In genomic region chr1:17405898-17406759, GRCh38 we compare ENCODE assay signal across 8 cellular contexts. TPM values are rescaled to one million over a fixed set of nuclear protein-coding genes. Genes with fewer than 3 reads are reported as not detected.
DNase-seq lines count a peak whose midpoint lies in the region; ATAC-seq and TF ChIP-seq lines count a peak whose summit lies in the region.

No MANE protein-coding gene starts in this region.

- H3K36me3 Mint-ChIP-seq in activated CD4-positive, alpha-beta memory T cell treated with anti-CD3 and anti-CD28 coated beads for 36 hours: peaks cover 38% of the 10 kb centered on the region

- ATAC-seq in GM18867 (IDR thresholded peaks at IDR 0.05; ENCODE audit: unreplicated experiment): peak; percentile 45
- no peak for ATAC-seq in HG02763 (IDR thresholded peaks at IDR 0.05; ENCODE audit: unreplicated experiment)

- H3K27ac Mint-ChIP-seq in activated CD4-positive, alpha-beta memory T cell treated with anti-CD3 and anti-CD28 coated beads for 36 hours: no peak overlapping the region

- no peaks in the 10 kb centered on the region for H3K27me3 Mint-ChIP-seq in activated CD4-positive, alpha-beta memory T cell treated with anti-CD3 and anti-CD28 coated beads for 36 hours

- DNase-seq in AG09319 (ENCODE audit: extremely low read depth, low read depth) (peak; percentile 14), NCI-H2171 treated with DMSO at 0.1 percent for 48 hours (lab: John Stamatoyannopoulos, UW) (peak; percentile 43), epithelial cell of proximal tubule (ENCODE audit: low read depth) (no peak), myocyte (ENCODE audit: low read depth) (peak; percentile 63), stromal cell of bone marrow (ENCODE audit: low read depth) (peak; percentile 25)
- DNase-seq in activated CD4-positive, alpha-beta memory T cell treated with anti-CD3 and anti-CD28 coated beads for 36 hours: peak; percentile 55

- no peak overlapping the region for H3K4me3 Mint-ChIP-seq in activated CD4-positive, alpha-beta memory T cell treated with anti-CD3 and anti-CD28 coated beads for 36 hours

- no peaks in the 10 kb centered on the region for H3K9me3 Mint-ChIP-seq in activated CD4-positive, alpha-beta memory T cell treated with anti-CD3 and anti-CD28 coated beads for 36 hours

- H3K4me3 ChIP-seq in epithelial cell of proximal tubule (ENCODE audit: low read depth, low read length): no peak overlapping the region

- CTCF ChIA-PET in activated CD4-positive, alpha-beta memory T cell treated with anti-CD3 and anti-CD28 coated beads for 36 hours (lab: Charles Lee): interaction anchor here (0.6 to 1.2 kb wide), 4 partner anchors 20 to 280 kb away, joined by 3 to 4 read pairs (median 3); no protein-coding TSS in a partner anchor

- POLR2A ChIA-PET in activated CD4-positive, alpha-beta memory T cell treated with anti-CD3 and anti-CD28 coated beads for 36 hours (lab: Charles Lee): no interaction called here

- TF ChIP-seq CTCF in AG09319 (IDR thresholded peaks at IDR 0.05; ENCODE audit: low read depth, low read length): peak; percentile 84
- peak; percentile 90 for TF ChIP-seq CTCF in epithelial cell of proximal tubule (conservative IDR thresholded peaks at IDR 0.05; ENCODE audit: low read depth, low read length)

- H3K4me1 Mint-ChIP-seq in activated CD4-positive, alpha-beta memory T cell treated with anti-CD3 and anti-CD28 coated beads for 36 hours (ENCODE audit: low read depth): no peaks in the 10 kb centered on the region

- intact Hi-C loops in activated CD4-positive, alpha-beta memory T cell treated with anti-CD3 and anti-CD28 coated beads for 36 hours (cut with micrococcal nuclease): no loop called here

RNA-seq across cellular contexts. Expression of gene RCC2, which starts 33.3 kb away (rescaled TPM):
- 10 to 100 TPM; 90.6 to 91.0 TPM for total RNA-seq in activated CD4-positive, alpha-beta memory T cell treated with anti-CD3 and anti-CD28 coated beads for 36 hours
- total RNA-seq in epithelial cell of proximal tubule: 106 and 135 TPM in 2 replicates
- total RNA-seq in myocyte: 29.9 and 32.2 TPM in 2 replicates
- polyA plus RNA-seq in myocyte (2012): 55.7 TPM

RNA-seq across cellular contexts. Expression of gene PADI6, which starts 34.1 kb away (rescaled TPM):
- total RNA-seq in activated CD4-positive, alpha-beta memory T cell treated with anti-CD3 and anti-CD28 coated beads for 36 hours: not detected
- total RNA-seq in epithelial cell of proximal tubule: not detected in 2 replicates
- total RNA-seq in myocyte: not detected in 2 replicates
- polyA plus RNA-seq in myocyte (2012): not detected
